19 cellular contexts compared by ENCODE assay signal in genomic region chr15:95171551-95171950, GRCh38.
A peak's percentile ranks its signal among the peaks of the same experiment; 100 is the strongest.
DNase-seq lines count a peak whose midpoint lies in the region; ATAC-seq, FAIRE-seq and TF ChIP-seq lines count a peak whose summit lies in the region.
"Had no signal": no experiment of that assay in that cellular context is flagged by ENCODE, and none has a peak within 500 bp of the region (broad histone marks: within the 10 kb centered on the region; RNA-seq: fewer than 3 reads in every experiment).

No MANE protein-coding gene starts in this region.

- no peaks in the 10 kb centered on the region for H3K36me3 ChIP-seq in suprapubic skin
- no peaks in the 10 kb centered on the region for H3K36me3 ChIP-seq in ovary
- H3K36me3 ChIP-seq: BLaER1 treated with 17β-estradiol and CSF1 and Interleukin-3, amounts not matched to agents 10 nM and 100 nM had no signal

- 95% methylated on average over 3 of the region's 3 CpGs for WGBS in suprapubic skin
- 90 to 95% (median 94%) methylated on average over 3 of the region's 3 CpGs for WGBS in ovary, 3 donors

- TF ChIP-seq EP300 in suprapubic skin (IDR thresholded peaks at IDR 0.05) (no peak), ovary (IDR thresholded peaks at IDR 0.05) (no peak)

- TF ChIP-seq POLR2A in suprapubic skin (IDR thresholded peaks at IDR 0.05) (no peak), ovary (IDR thresholded peaks at IDR 0.05) (no peak)

- H3K9me3 Mint-ChIP-seq in nephron = peaks cover 4% of the 10 kb centered on the region
- H3K9me3 Mint-ChIP-seq: HFFc6 had no signal

- intact Hi-C loops in ovary (cut with DNase I) = no loop called here

- H3K4me3 Mint-ChIP-seq in nephron = no peak overlapping the region
- H3K4me3 Mint-ChIP-seq: B cell; CD8-positive, alpha-beta T cell; HFFc6 had no signal

- DNase-seq in suprapubic skin (ENCODE audit: low spot score in 2 of 2) = no peak
- no peak for DNase-seq in ovary
- DNase-seq in germinal center (ENCODE audit: low spot score) = no peak
- DNase-seq in SW480 (ENCODE audit: low spot score) = no peak
- DNase-seq: CD8-positive, alpha-beta T cell; DMS 273 treated with DMSO at 0.1 percent for 48 hours; DMS53; DND-41; EL; GOT3; H7; HFFc6 had no signal

- peak; percentile 19 for FAIRE-seq in TTC549 (lab: Jason Lieb, UNC)
- FAIRE-seq: GM12878 had no signal

- no peaks in the 10 kb centered on the region for H3K27me3 ChIP-seq in suprapubic skin
- no peaks in the 10 kb centered on the region for H3K27me3 ChIP-seq in ovary
- H3K27me3 ChIP-seq: BLaER1 treated with 17β-estradiol and CSF1 and Interleukin-3, amounts not matched to agents 10 nM and 100 nM had no signal

- no peaks in the 10 kb centered on the region for H3K4me1 ChIP-seq in suprapubic skin
- no peaks in the 10 kb centered on the region for H3K4me1 ChIP-seq in ovary (ENCODE audit: insufficient read depth)
- H3K4me1 ChIP-seq: BLaER1 treated with 17β-estradiol and CSF1 and Interleukin-3, amounts not matched to agents 10 nM and 100 nM had no signal

- peak overlapping the region; percentile 96 to 98 (median 97) for H3K27ac Mint-ChIP-seq in nephron
- H3K27ac Mint-ChIP-seq: B cell; CD8-positive, alpha-beta T cell; HFFc6 had no signal

- peaks cover 5% of the 10 kb centered on the region for H3K36me3 Mint-ChIP-seq in nephron (ENCODE audit: low read depth)
- H3K36me3 Mint-ChIP-seq: CD8-positive, alpha-beta T cell had no signal

- no peak for TF ChIP-seq CTCF in nephron (IDR thresholded peaks at IDR 0.05; ENCODE audit: unreplicated experiment in 3 of 3)
- no peak for TF ChIP-seq CTCF in suprapubic skin (IDR thresholded peaks at IDR 0.05)
- TF ChIP-seq CTCF in ovary (IDR thresholded peaks at IDR 0.05) = no peak

- H3K27ac ChIP-seq in suprapubic skin = peak overlapping the region; percentile 76
- H3K27ac ChIP-seq in ovary = no peak overlapping the region
- H3K27ac ChIP-seq: BLaER1 treated with 17β-estradiol and CSF1 and Interleukin-3, amounts not matched to agents 10 nM and 100 nM had no signal

- H3K4me1 Mint-ChIP-seq in nephron = peaks cover 54% of the 10 kb centered on the region
- H3K4me1 Mint-ChIP-seq: B cell had no signal

- ATAC-seq in HG03460 (IDR thresholded peaks at IDR 0.05; ENCODE audit: unreplicated experiment) = no peak
- ATAC-seq: CD8-positive, alpha-beta T cell; HCT116 had no signal

- H3K4me3 ChIP-seq in suprapubic skin (no peak overlapping the region), ovary (no peak overlapping the region)
- H3K4me3 ChIP-seq: BLaER1 treated with 17β-estradiol and CSF1 and Interleukin-3, amounts not matched to agents 10 nM and 100 nM; GM12878 had no signal

- no peaks in the 10 kb centered on the region for H3K9me3 ChIP-seq in suprapubic skin
- no peaks in the 10 kb centered on the region for H3K9me3 ChIP-seq in ovary
- H3K9me3 ChIP-seq: BLaER1 treated with 17β-estradiol and CSF1 and Interleukin-3, amounts not matched to agents 10 nM and 100 nM had no signal

- no peaks in the 10 kb centered on the region for H3K27me3 Mint-ChIP-seq in nephron (ENCODE audit: low read depth)
- H3K27me3 Mint-ChIP-seq: B cell had no signal
